In genomic region chr1:235468009-235468408, GRCh38 we compare ENCODE assay signal across 1 cellular context.
TF ChIP-seq lines count a peak whose summit lies in the region.

No MANE protein-coding gene starts in this region.

TF ChIP-seq in HCT116, 20 proteins besides CTCF, POLR2A, EP300 and RAD21 (continued from another document):
- TF ChIP-seq EZH2 (IDR thresholded peaks at IDR 0.05) (no peak), CEBPB (IDR thresholded peaks at IDR 0.05; ENCODE audit: low read depth) (no peak), ZBTB33 (IDR thresholded peaks at IDR 0.05; ENCODE audit: extremely low read depth, insufficient replicate concordance, low read length) (no peak), TCF7L2 (IDR thresholded peaks at IDR 0.05; ENCODE audit: borderline replicate concordance, extremely low read depth, insufficient read depth, insufficient read length) (no peak), SRF (IDR thresholded peaks at IDR 0.05; ENCODE audit: low read depth) (no peak), JUND (IDR thresholded peaks at IDR 0.05) (no peak), FOSL1 (IDR thresholded peaks at IDR 0.05; ENCODE audit: low read depth) (no peak), YY1 (IDR thresholded peaks at IDR 0.05; ENCODE audit: extremely low read depth, insufficient replicate concordance, low read depth, low read length) (no peak), MAX (IDR thresholded peaks at IDR 0.05) (no peak), ZFX (IDR thresholded peaks at IDR 0.05) (no peak)
